Comparison of ENCODE assay signal across 9 cellular contexts in genomic region chr5:181160144-181160754, GRCh38. TPM values are rescaled to one million over a fixed set of nuclear protein-coding genes. Genes with fewer than 3 reads are reported as not detected.
DNase-seq lines count a peak whose midpoint lies in the region; ATAC-seq and TF ChIP-seq lines count a peak whose summit lies in the region.
"Had no signal": no experiment of that assay in that cellular context is flagged by ENCODE, and none has a peak within 500 bp of the region (broad histone marks: within the 10 kb centered on the region; RNA-seq: fewer than 3 reads in every experiment).

No MANE protein-coding gene starts in this region.

- peaks cover 6% of the 10 kb centered on the region for H3K4me1 Mint-ChIP-seq in glutamatergic neuron (ENCODE audit: low read depth, unreplicated experiment)

- TF ChIP-seq CTCF in GM12864 (IDR thresholded peaks at IDR 0.05; ENCODE audit: low read depth, low read length, missing control alignments), result no peak
- no peak for TF ChIP-seq CTCF in glutamatergic neuron (IDR thresholded peaks at IDR 0.05; ENCODE audit: partially characterized antibody, unreplicated experiment)

- peaks cover 13% of the 10 kb centered on the region for H3K9me3 Mint-ChIP-seq in glutamatergic neuron (ENCODE audit: unreplicated experiment)

- in situ Hi-C loops in KBM-7 (cut with MboI; ENCODE audit: low pct_unique_long_range_greater_than_20kb, low sequenced_read_pairs), result no loop called here

- DNase-seq in GM12864 (ENCODE audit: low read depth) (no peak), RPMI8226 (peak; percentile 36), glutamatergic neuron (peak; percentile 78), retina (peak; percentile 60), KBM-7 (no peak), NCI-H1694 treated with DMSO at 0.1 percent for 48 hours (lab: John Stamatoyannopoulos, UW) (no peak)
- peak; percentile 93 for DNase-seq in activated effector memory CD4-positive, alpha-beta T cell treated with anti-CD3 and anti-CD28 coated beads, Interleukin-2, amount 50 U/mL, for 16 hours

- peak overlapping the region; percentile 53 for H3K4me3 ChIP-seq in GM12864 (ENCODE audit: low read depth, low read length)

- H3K27me3 Mint-ChIP-seq in glutamatergic neuron (ENCODE audit: unreplicated experiment), result peaks cover 14% of the 10 kb centered on the region

- peak; percentile 45 for ATAC-seq in HG02642 (IDR thresholded peaks at IDR 0.05; ENCODE audit: poor library complexity, unreplicated experiment)

- H3K4me3 Mint-ChIP-seq in glutamatergic neuron (ENCODE audit: unreplicated experiment), result peak overlapping the region; percentile 67

- H3K27ac Mint-ChIP-seq in glutamatergic neuron (ENCODE audit: unreplicated experiment), result peak overlapping the region; percentile 73

- no peaks in the 10 kb centered on the region for H3K36me3 Mint-ChIP-seq in glutamatergic neuron (ENCODE audit: unreplicated experiment)

RNA-seq across cellular contexts. Expression of gene OR2V2, which starts 12.9 kb away (rescaled TPM):
- not detected for total RNA-seq in glutamatergic neuron (ENCODE audit: unreplicated experiment)
- total RNA-seq: frontal cortex had no signal

RNA-seq across cellular contexts. Expression of gene OR2V1, which starts 29.3 kb away (rescaled TPM):
- not detected for total RNA-seq in glutamatergic neuron (ENCODE audit: unreplicated experiment)
- total RNA-seq: frontal cortex had no signal

RNA-seq across cellular contexts. Expression of gene TRIM7, which starts 44.7 kb away (rescaled TPM):
- 0.93 TPM for total RNA-seq in glutamatergic neuron (ENCODE audit: unreplicated experiment)

Comparison
In these comparisons a context has a peak if more than half of its experiments do, and no peak if none do; other contexts are left out.
1. DNase-seq: peak in RPMI8226 (single experiment), activated effector memory CD4-positive, alpha-beta T cell treated with anti-CD3 and anti-CD28 coated beads, Interleukin-2, amount 50 U/mL, for 16 hours (single experiment), glutamatergic neuron (single experiment) and retina (single experiment); none in GM12864 (single experiment), KBM-7 (single experiment) and NCI-H1694 treated with DMSO at 0.1 percent for 48 hours (single experiment).